8 cellular contexts compared by ENCODE assay signal in genomic region chr2:63692002-63692606, GRCh38.
DNase-seq lines count a peak whose midpoint lies in the region; ATAC-seq and TF ChIP-seq lines count a peak whose summit lies in the region.

No MANE protein-coding gene starts in this region.

- 5 to 11% methylated on average over 1 of the region's 1 CpG for WGBS in testis, 2 donors

- peak in 2 of 3 experiments; percentile 24 to 51 for TF ChIP-seq CTCF in testis (IDR thresholded peaks at IDR 0.05)

- no peak overlapping the region for H3K4me3 ChIP-seq in testis

- H3K27ac ChIP-seq in testis: no peak overlapping the region

- no peak for TF ChIP-seq POLR2A in testis (IDR thresholded peaks at IDR 0.05)

- peak; percentile 19 for DNase-seq in stimulated activated CD4-positive, alpha-beta T cell treated with anti-CD3 and anti-CD28 coated beads, Interleukin-4, amount 100 ng/mL, for 24 hours
- no peak for DNase-seq in stimulated activated CD4-positive, alpha-beta T cell treated with anti-CD3 and anti-CD28 coated beads, Interleukin-2, amount 100 ng/mL, for 24 hours
- DNase-seq in NCI-H1105 (lab: John Stamatoyannopoulos, UW) (peak; percentile 21), amniotic stem cell (lab: John Stamatoyannopoulos, UW) (peak; percentile 38), iPS-NIHi11 (ENCODE audit: low spot score) (peak; percentile 44), testis (no peak), NCI-H524 treated with DMSO at 0.1 percent for 48 hours (lab: John Stamatoyannopoulos, UW) (no peak)

- no peaks in the 10 kb centered on the region for H3K9me3 ChIP-seq in testis

- ATAC-seq in GM18517 (IDR thresholded peaks at IDR 0.05; ENCODE audit: unreplicated experiment): no peak

- H3K4me1 ChIP-seq in testis: no peaks in the 10 kb centered on the region

- intact Hi-C loops in testis (cut with DNase I; ENCODE audit: low total_unique reads): no loop called here

- no peaks in the 10 kb centered on the region for H3K27me3 ChIP-seq in testis

- H3K36me3 ChIP-seq in testis (ENCODE audit: low read depth, missing control alignments): no peaks in the 10 kb centered on the region

Comparison
In these comparisons a context has a peak if more than half of its experiments do, and no peak if none do; other contexts are left out.
1. DNase-seq: peak in stimulated activated CD4-positive, alpha-beta T cell treated with anti-CD3 and anti-CD28 coated beads, Interleukin-4, amount 100 ng/mL, for 24 hours (single experiment), NCI-H1105 (single experiment), amniotic stem cell (single experiment) and iPS-NIHi11 (single experiment); none in stimulated activated CD4-positive, alpha-beta T cell treated with anti-CD3 and anti-CD28 coated beads, Interleukin-2, amount 100 ng/mL, for 24 hours (0 of 2), testis (single experiment) and NCI-H524 treated with DMSO at 0.1 percent for 48 hours (single experiment).